ENCODE assay signal across 20 cellular contexts in the genomic region with DNA sequence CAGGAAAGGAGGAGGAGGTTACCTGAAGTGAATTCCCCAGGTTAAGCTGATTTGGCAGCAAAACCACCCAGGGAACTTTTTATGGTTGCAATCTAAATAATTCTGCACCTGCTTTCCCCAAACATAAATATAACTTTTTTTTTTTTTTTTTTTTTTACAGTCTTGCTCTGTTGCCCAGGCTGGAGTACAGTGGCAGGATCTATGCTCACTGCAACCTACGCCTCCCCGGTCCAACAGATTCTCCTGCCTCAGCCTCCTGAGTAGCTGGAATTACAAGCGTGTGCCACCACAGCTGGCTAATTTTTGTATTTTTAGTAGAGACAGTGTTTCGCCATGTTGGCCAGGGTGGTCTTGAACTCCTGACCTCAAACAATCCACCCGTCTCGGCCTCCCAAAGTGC. TPM values are rescaled to one million over a fixed set of nuclear protein-coding genes. Genes with fewer than 3 reads are reported as not detected.
A peak's percentile ranks its signal among the peaks of the same experiment; 100 is the strongest.
DNase-seq lines count a peak whose midpoint lies in the region; TF ChIP-seq lines count a peak whose summit lies in the region.
"Had no signal": no experiment of that assay in that cellular context is flagged by ENCODE, and none has a peak within 500 bp of the region (broad histone marks: within the 10 kb centered on the region; RNA-seq: fewer than 3 reads in every experiment).

No MANE protein-coding gene starts in this region.

- peak overlapping the region in 2 of 5 experiments; percentile 31 to 67 for H3K4me3 Mint-ChIP-seq in brain
- H3K4me3 Mint-ChIP-seq: activated naive CD8-positive, alpha-beta T cell treated with anti-CD3 and anti-CD28 coated beads, Interleukin-2, amount 10 ng/mL, durations not matched to agents 7 days and 5 days; immature natural killer cell; WTC11 had no signal

- peak overlapping the region; percentile 76 for H3K27ac ChIP-seq in left ventricle myocardium inferior (replicated peaks)
- H3K27ac ChIP-seq in parathyroid adenoma: peak overlapping the region; percentile 78
- peak overlapping the region; percentile 17 to 68 (median 56) for H3K27ac ChIP-seq in transverse colon

- peaks cover 14% of the 10 kb centered on the region for H3K9me3 ChIP-seq in left ventricle myocardium inferior (replicated peaks)
- H3K9me3 ChIP-seq in parathyroid adenoma (ENCODE audit: control insufficient read depth, low read length): no peaks in the 10 kb centered on the region
- peaks cover 0 to 10% of the 10 kb centered on the region in 2 donors for H3K9me3 ChIP-seq in transverse colon

- H3K9me3 Mint-ChIP-seq in brain: peaks cover 16 to 36% (median 31%) of the 10 kb centered on the region in 5 experiments

- H3K36me3 Mint-ChIP-seq in brain: peaks cover 29% of the 10 kb centered on the region

- no peak overlapping the region for H3K9ac ChIP-seq in parathyroid adenoma

- TF ChIP-seq CTCF in brain (conservative IDR thresholded peaks at IDR 0.05): no peak
- TF ChIP-seq CTCF in left ventricle myocardium inferior (IDR thresholded peaks at IDR 0.05; ENCODE audit: borderline replicate concordance): no peak
- TF ChIP-seq CTCF in parathyroid adenoma (IDR thresholded peaks at IDR 0.05): no peak
- TF ChIP-seq CTCF in transverse colon (IDR thresholded peaks at IDR 0.05): no peak

- no peaks in the 10 kb centered on the region for H3K36me3 ChIP-seq in left ventricle myocardium inferior
- H3K36me3 ChIP-seq in parathyroid adenoma (ENCODE audit: control insufficient read depth, insufficient read depth, low read length): no peaks in the 10 kb centered on the region
- H3K36me3 ChIP-seq in transverse colon: no peaks in the 10 kb centered on the region

- H3K4me1 Mint-ChIP-seq in brain: peaks cover 10% of the 10 kb centered on the region
- H3K4me1 Mint-ChIP-seq: immature natural killer cell, WTC11 had no signal

- no peak for TF ChIP-seq POLR2A in transverse colon (IDR thresholded peaks at IDR 0.05)

- H3K27me3 ChIP-seq in left ventricle myocardium inferior (ENCODE audit: low read depth) (no peaks in the 10 kb centered on the region), parathyroid adenoma (ENCODE audit: control insufficient read depth, insufficient read depth, low read length) (no peaks in the 10 kb centered on the region), transverse colon (no peaks in the 10 kb centered on the region)

- peak overlapping the region; percentile 53 for H3K4me2 ChIP-seq in parathyroid adenoma (ENCODE audit: low read length)

- peak overlapping the region; percentile 67 for H2AFZ ChIP-seq in parathyroid adenoma

- in situ Hi-C loops in transverse colon (cut with MboI; ENCODE audit: low pct_ligation_motif_present in 1 of 4, low pct_unique_long_range_greater_than_20kb in 1 of 4, low sequenced_read_pairs in 3 of 4): no loop called here

- intact Hi-C loops in left ventricle myocardium inferior (cut with micrococcal nuclease): no loop called here
- intact Hi-C loops in transverse colon (cut with DNase I; ENCODE audit: low total_unique reads): no loop called here

- 49 to 71% methylated on average over 3 to 6 of the region's 6 CpGs for WGBS in transverse colon (ENCODE audit: low coverage in 1 of 2), 2 donors

- H3K4me3 ChIP-seq in left ventricle myocardium inferior (peak overlapping the region; percentile 59), parathyroid adenoma (ENCODE audit: low read depth, low read length) (peak overlapping the region; percentile 33), transverse colon (no peak overlapping the region)
- H3K4me3 ChIP-seq: GM12878 had no signal

- peaks cover 19% of the 10 kb centered on the region for H3K4me1 ChIP-seq in left ventricle myocardium inferior
- H3K4me1 ChIP-seq in parathyroid adenoma: peaks cover 10% of the 10 kb centered on the region
- peaks cover 0 to 15% (median 5%) of the 10 kb centered on the region in 4 donors for H3K4me1 ChIP-seq in transverse colon

- H3K27me3 Mint-ChIP-seq in brain: peaks cover 3% of the 10 kb centered on the region

- DNase-seq in left ventricle myocardium inferior: no peak
- no peak for DNase-seq in transverse colon
- DNase-seq in SW480 (ENCODE audit: low spot score): no peak
- no peak for DNase-seq in A172 (ENCODE audit: low spot score)
- no peak for DNase-seq in anterior cingulate cortex (lab: John Stamatoyannopoulos, UW)
- DNase-seq: activated CD4-positive, alpha-beta T cell treated with anti-CD3 and anti-CD28 coated beads, Interleukin-2, amount 50 U/mL, for 4 hours; activated CD8-positive, alpha-beta memory T cell treated with anti-CD3 and anti-CD28 coated beads, Interleukin-2, amount 50 U/mL, for 4 hours; activated naive CD8-positive, alpha-beta T cell treated with anti-CD3 and anti-CD28 coated beads, Interleukin-2, amount 10 ng/mL, durations not matched to agents 7 days and 5 days; immature natural killer cell; Kasumi-1; NCI-H1092; NCI-H187 treated with DMSO at 0.1 percent for 48 hours; NCI-H2227 treated with DMSO at 0.1 percent for 48 hours; stimulated activated CD4-positive, alpha-beta T cell treated with anti-CD3 and anti-CD28 coated beads, Interleukin-15, amount 100 ng/mL, for 24 hours; stimulated activated CD8-positive, alpha-beta memory T cell treated with anti-CD3 and anti-CD28 coated beads, Interleukin-4, amount 100 ng/mL, for 48 hours had no signal

- H3K79me2 ChIP-seq in parathyroid adenoma: no peaks in the 10 kb centered on the region

- no peak for TF ChIP-seq EP300 in transverse colon (IDR thresholded peaks at IDR 0.05; ENCODE audit: low read depth)

- peak overlapping the region in 4 of 5 experiments; percentile 82 to 89 (median 84) for H3K27ac Mint-ChIP-seq in brain
- H3K27ac Mint-ChIP-seq: activated naive CD8-positive, alpha-beta T cell treated with anti-CD3 and anti-CD28 coated beads, Interleukin-2, amount 10 ng/mL, durations not matched to agents 7 days and 5 days; activated T-helper 2 cell treated with anti-CD3 and anti-CD28 coated beads, Interferon-gamma antibody, Interleukin-2, Interleukin-4, amounts not matched to agents 10 μg/mL and 5 μg/mL and 100 μg/mL, durations not matched to agents 14 hours and 24 hours and 36 hours; immature natural killer cell; WTC11 had no signal

RNA-seq across cellular contexts. Expression of gene PPP1CB, which starts 16.1 kb away (rescaled TPM):
- 38.3 TPM for polyA plus RNA-seq in brain (ENCODE audit: insufficient read depth, low read depth, low replicate concordance)
- total RNA-seq in left ventricle myocardium inferior (461 TPM), transverse colon (100 to 1,000 TPM; 132 to 245 (median 192) TPM)
- total RNA-seq in A172 (2014; rRNA removed; shearing (Covaris generic)): 187 and 226 TPM in 2 replicates

Comparison
In these comparisons a context has a peak if more than half of its experiments do, and no peak if none do; other contexts are left out.
1. H3K4me3 ChIP-seq: peak in left ventricle myocardium inferior (single experiment) and parathyroid adenoma (single experiment); none in transverse colon (0 of 4).
2. Peak in every context shown above with its lines, with median percentiles within 50 percentile points of each other: H3K27ac ChIP-seq.